ENCODE assay signal across 20 cellular contexts in the genomic region with DNA sequence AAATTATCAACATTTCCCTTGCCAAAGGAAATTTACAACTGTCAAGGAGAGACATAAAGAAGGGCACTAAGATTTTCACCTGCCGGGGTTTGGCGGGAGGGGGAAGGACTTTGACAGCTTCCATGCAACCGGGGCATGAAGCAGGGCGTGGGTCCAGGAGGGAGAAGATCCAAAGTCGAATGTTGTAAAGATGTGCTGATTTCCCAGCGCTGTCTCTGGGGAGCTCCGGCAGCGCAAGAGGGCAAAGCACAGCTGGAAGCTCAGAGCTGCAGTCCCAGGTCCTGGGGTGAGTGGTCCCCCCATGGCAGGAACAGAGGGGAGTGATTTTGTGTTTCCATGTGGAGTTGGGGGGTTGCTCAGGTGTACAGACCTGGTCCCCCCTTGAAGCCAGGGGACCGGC. TPM values are rescaled to one million over a fixed set of nuclear protein-coding genes. Genes with fewer than 3 reads are reported as not detected.
"Had no signal": no experiment of that assay in that cellular context is flagged by ENCODE, and none has a peak within 500 bp of the region (broad histone marks: within the 10 kb centered on the region; RNA-seq: fewer than 3 reads in every experiment).

A gene (plus strand): TSS at position 198 of the 400 bp plus-strand sequence. CDS start 5,003 bp downstream, outside the sequence.

- H3K4me3 ChIP-seq: left ventricle myocardium inferior, psoas muscle, right lobe of liver, suprapubic skin had no signal

- H3K4me1 Mint-ChIP-seq: activated naive CD4-positive, alpha-beta T cell treated with anti-CD3 and anti-CD28 coated beads, Interleukin-2, amount 50 U/mL, for 24 hours had no signal

- FAIRE-seq: endometrium, islet of Langerhans, TTC549 had no signal

- H3K9ac ChIP-seq: SK-N-SH had no signal

- H3K9me3 Mint-ChIP-seq: activated naive CD4-positive, alpha-beta T cell treated with anti-CD3 and anti-CD28 coated beads, Interleukin-2, amount 50 U/mL, for 24 hours; activated T-helper 2 cell treated with anti-CD3 and anti-CD28 coated beads, Interferon-gamma antibody, Interleukin-2, Interleukin-4, amounts not matched to agents 10 μg/mL and 5 μg/mL and 100 μg/mL, durations not matched to agents 14 hours and 24 hours and 36 hours had no signal

- H3K27ac ChIP-seq: psoas muscle, right lobe of liver, suprapubic skin had no signal

- H3K4me1 ChIP-seq: right lobe of liver, suprapubic skin had no signal

- ATAC-seq: esophagus mucosa; stimulated activated naive CD8-positive, alpha-beta T cell treated with anti-CD3 and anti-CD28 coated beads, Interleukin-15, Interleukin-2, amounts not matched to agents 100 U/mL and 50 U/mL, for 24 hours had no signal

- H3K36me3 ChIP-seq: left ventricle myocardium inferior, right lobe of liver, suprapubic skin had no signal

- DNase-seq: cerebellar nuclear complex; left ventricle myocardium inferior; mesendoderm; psoas muscle; right lobe of liver; SK-N-SH; stimulated activated CD4-positive, alpha-beta T cell treated with anti-CD3 and anti-CD28 coated beads, Interleukin-4, amount 100 ng/mL, for 1 hour; stimulated activated CD8-positive, alpha-beta memory T cell treated with anti-CD3 and anti-CD28 coated beads, Interleukin-4, amount 100 ng/mL, for 48 hours; stimulated activated naive CD8-positive, alpha-beta T cell treated with anti-CD3 and anti-CD28 coated beads, Interleukin-15, Interleukin-2, amounts not matched to agents 100 U/mL and 50 U/mL, for 24 hours had no signal

- H3K4me3 Mint-ChIP-seq: activated naive CD4-positive, alpha-beta T cell treated with anti-CD3 and anti-CD28 coated beads, Interleukin-2, amount 50 U/mL, for 24 hours had no signal

- H3K36me3 Mint-ChIP-seq: activated naive CD4-positive, alpha-beta T cell treated with anti-CD3 and anti-CD28 coated beads, Interleukin-2, amount 50 U/mL, for 24 hours had no signal

- H3K9me3 ChIP-seq: psoas muscle, right lobe of liver, SK-N-SH, suprapubic skin had no signal

- H3K27me3 ChIP-seq: right lobe of liver, suprapubic skin had no signal

- H3K27ac Mint-ChIP-seq: activated naive CD4-positive, alpha-beta T cell treated with anti-CD3 and anti-CD28 coated beads, Interleukin-2, amount 50 U/mL, for 24 hours; activated T-helper 2 cell treated with anti-CD3 and anti-CD28 coated beads, Interferon-gamma antibody, Interleukin-2, Interleukin-4, amounts not matched to agents 10 μg/mL and 5 μg/mL and 100 μg/mL, durations not matched to agents 14 hours and 24 hours and 36 hours had no signal

- H3K27me3 Mint-ChIP-seq: activated naive CD4-positive, alpha-beta T cell treated with anti-CD3 and anti-CD28 coated beads, Interleukin-2, amount 50 U/mL, for 24 hours had no signal

RNA-seq across cellular contexts. Expression of the gene that starts here (rescaled TPM):
- total RNA-seq: activated T-helper 2 cell treated with anti-CD3 and anti-CD28 coated beads, Interferon-gamma antibody, Interleukin-2, Interleukin-4, amounts not matched to agents 10 μg/mL and 5 μg/mL and 100 μg/mL, durations not matched to agents 14 hours and 24 hours and 36 hours; dermis microvascular lymphatic vessel endothelial cell; esophagus mucosa; fibroblast of villous mesenchyme; left ventricle myocardium inferior; psoas muscle; right lobe of liver; suprapubic skin; T-helper 1 cell treated with Interleukin-12 subunit alpha and Interleukin-12 subunit beta and Interleukin-4 antibody, amounts not matched to agents 30 ng/mL and 1 ng/mL, for 36 hours; urinary bladder had no signal
- polyA plus RNA-seq: SK-N-SH, urinary bladder had no signal
